1 cellular context compared by ENCODE assay signal in the genomic region with DNA sequence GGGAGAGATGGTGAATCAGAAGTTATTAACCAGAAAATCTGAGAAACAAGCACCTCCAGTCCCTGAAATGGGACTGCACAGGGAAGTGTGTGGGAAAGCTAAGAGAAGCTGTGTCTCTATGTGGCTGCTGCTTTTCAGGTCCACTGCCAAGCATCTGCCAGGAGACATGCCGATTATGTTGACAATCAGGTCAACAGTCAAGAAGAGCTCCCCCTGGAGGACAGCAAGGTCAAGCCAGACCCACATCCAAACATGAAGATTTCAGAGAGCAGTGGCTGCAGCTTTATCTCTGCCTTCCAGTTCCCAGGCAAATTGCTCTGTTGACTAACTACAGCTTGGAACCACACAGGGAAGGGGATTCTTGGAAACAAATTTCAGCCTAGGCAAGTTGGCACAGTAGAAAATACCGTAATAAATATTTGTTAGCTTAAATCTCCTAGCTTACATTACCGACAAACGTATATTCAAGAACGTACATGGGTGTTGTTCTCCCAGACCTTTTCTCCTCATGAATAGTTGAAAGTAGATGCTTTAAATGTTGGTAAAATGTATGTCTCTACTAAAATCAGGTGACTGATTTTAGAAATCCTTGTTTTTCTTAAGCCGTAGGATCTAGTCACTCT.
TF ChIP-seq lines count a peak whose summit lies in the region.

No MANE protein-coding gene starts in this region.

TF ChIP-seq in HEK293, 187 proteins besides CTCF, POLR2A, EP300 and RAD21 (continued from another document):
- no peak for TF ChIP-seq GLI4 (tag by site-specific recombination; IDR thresholded peaks at IDR 0.05)
- TF ChIP-seq ZNF132 (tag by site-specific recombination; IDR thresholded peaks at IDR 0.05; ENCODE audit: borderline replicate concordance), result no peak
